17 cellular contexts compared by ENCODE assay signal in the genomic region with DNA sequence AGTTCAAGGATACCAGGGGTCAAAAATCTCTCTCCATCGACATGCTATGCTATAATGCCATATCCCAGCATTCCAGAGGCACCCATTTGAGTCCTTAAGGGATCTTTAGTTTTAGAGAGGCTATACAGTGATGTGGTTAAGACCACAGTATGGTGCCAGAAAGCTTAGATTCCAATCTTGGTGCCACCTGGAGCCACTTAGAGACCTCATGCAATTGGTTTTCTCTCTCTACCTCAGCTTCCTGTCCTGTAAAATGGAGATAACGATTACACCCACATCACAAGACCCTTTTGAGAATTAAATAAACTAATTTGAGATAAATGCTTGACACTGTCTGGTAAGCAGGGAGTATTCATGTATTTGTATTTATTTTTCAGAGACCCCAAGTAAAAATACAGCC.
"Had no signal": no experiment of that assay in that cellular context is flagged by ENCODE, and none has a peak within 500 bp of the region (broad histone marks: within the 10 kb centered on the region; RNA-seq: fewer than 3 reads in every experiment).

No MANE protein-coding gene starts in this region.

- H3K27me3 Mint-ChIP-seq: activated B cell treated with CpG ODN at 0.5 μM for 24 hours, naive B cell had no signal

- H3K4me1 ChIP-seq: uterus had no signal

- H3K4me3 ChIP-seq: cardiac muscle cell, dorsolateral prefrontal cortex, tibial nerve, uterus had no signal

- H3K27me3 ChIP-seq: dorsolateral prefrontal cortex, tibial nerve, uterus had no signal

- H3K36me3 Mint-ChIP-seq: activated naive CD4-positive, alpha-beta T cell treated with anti-CD3 and anti-CD28 coated beads, Interleukin-2, amount 50 U/mL, for 72 hours had no signal

- H3K27ac ChIP-seq: cardiac muscle cell, dorsolateral prefrontal cortex, tibial nerve, uterus had no signal

- ATAC-seq: activated naive CD4-positive, alpha-beta T cell treated with anti-CD3 and anti-CD28 coated beads, Interleukin-2, amount 50 U/mL, for 72 hours; activated T-cell treated with anti-CD3 and anti-CD28 coated beads, Interleukin-2, amount 50 U/mL, for 72 hours; left lobe of liver had no signal

- H3K27ac Mint-ChIP-seq: activated B cell treated with CpG ODN at 0.5 μM for 24 hours; activated CD4-positive, alpha-beta T cell treated with anti-CD3 and anti-CD28 coated beads, Interleukin-2, amount 10 ng/mL, durations not matched to agents 24 days and 14 days; activated naive CD4-positive, alpha-beta T cell treated with anti-CD3 and anti-CD28 coated beads, Interleukin-2, amount 50 U/mL, for 72 hours; activated T-cell treated with anti-CD3 and anti-CD28 coated beads, Interleukin-2, amount 50 U/mL, for 72 hours; naive B cell had no signal

- H3K36me3 ChIP-seq: cardiac muscle cell, tibial nerve, uterus had no signal

- H3K4me1 Mint-ChIP-seq: activated B cell treated with CpG ODN at 0.5 μM for 24 hours; activated CD4-positive, alpha-beta T cell treated with anti-CD3 and anti-CD28 coated beads, Interleukin-2, amount 10 ng/mL, durations not matched to agents 24 days and 14 days; naive B cell had no signal

- H3K9me3 Mint-ChIP-seq: activated B cell treated with CpG ODN at 0.5 μM for 24 hours; activated CD4-positive, alpha-beta T cell treated with anti-CD3 and anti-CD28 coated beads, Interleukin-2, amount 10 ng/mL, durations not matched to agents 24 days and 14 days; activated naive CD4-positive, alpha-beta T cell treated with anti-CD3 and anti-CD28 coated beads, Interleukin-2, amount 50 U/mL, for 72 hours; activated T-cell treated with anti-CD3 and anti-CD28 coated beads, Interleukin-2, amount 50 U/mL, for 72 hours; naive B cell had no signal

- DNase-seq: activated B cell treated with CpG ODN at 0.5 μM for 24 hours; activated CD4-positive, alpha-beta T cell treated with anti-CD3 and anti-CD28 coated beads, Interleukin-2, amount 10 ng/mL, durations not matched to agents 24 days and 14 days; activated CD8-positive, alpha-beta memory T cell treated with anti-CD3 and anti-CD28 coated beads, Interleukin-2, amount 50 U/mL, for 48 hours; activated gamma-delta T cell; activated T-cell treated with anti-CD3 and anti-CD28 coated beads, Interleukin-2, amount 50 U/mL, for 72 hours; dorsolateral prefrontal cortex; naive B cell; posterior cingulate gyrus; stimulated activated CD4-positive, alpha-beta T cell treated with anti-CD3 and anti-CD28 coated beads, Interleukin-15, amount 100 ng/mL, for 24 hours; stimulated activated CD4-positive, alpha-beta T cell treated with anti-CD3 and anti-CD28 coated beads, Interleukin-4, amount 100 ng/mL, for 24 hours; stimulated activated naive CD4-positive, alpha-beta T cell treated with Interleukin-2 at 50 U/mL for 16 hours; substantia nigra; uterus had no signal

- H3K9me3 ChIP-seq: tibial nerve, uterus had no signal

- H3K4me3 Mint-ChIP-seq: activated B cell treated with CpG ODN at 0.5 μM for 24 hours; activated CD4-positive, alpha-beta T cell treated with anti-CD3 and anti-CD28 coated beads, Interleukin-2, amount 10 ng/mL, durations not matched to agents 24 days and 14 days; activated T-cell treated with anti-CD3 and anti-CD28 coated beads, Interleukin-2, amount 50 U/mL, for 72 hours; naive B cell had no signal
